ENCODE assay signal across 21 cellular contexts in the genomic region with DNA sequence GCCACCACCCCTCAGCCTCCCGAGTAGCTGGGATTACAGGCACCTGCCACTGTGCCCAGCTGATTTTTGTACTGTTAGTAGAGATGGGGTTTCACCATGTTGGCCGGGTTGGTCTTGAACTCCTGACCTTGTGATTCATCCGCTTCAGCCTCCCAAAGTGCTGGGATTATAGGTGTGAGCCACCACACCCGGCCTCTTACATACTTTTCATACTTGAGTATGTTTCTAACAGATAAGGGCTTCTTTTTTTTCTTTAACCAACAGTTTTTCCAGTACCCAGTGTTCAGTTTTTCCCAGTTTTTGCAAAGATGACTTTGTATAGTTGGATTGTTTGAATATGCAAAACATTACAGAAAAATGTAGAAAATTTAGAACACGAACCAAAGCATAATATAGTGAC. TPM values are rescaled to one million over a fixed set of nuclear protein-coding genes. Genes with fewer than 3 reads are reported as not detected.
A peak's percentile ranks its signal among the peaks of the same experiment; 100 is the strongest.
DNase-seq lines count a peak whose midpoint lies in the region; ATAC-seq and TF ChIP-seq lines count a peak whose summit lies in the region.
"Had no signal": no experiment of that assay in that cellular context is flagged by ENCODE, and none has a peak within 500 bp of the region (broad histone marks: within the 10 kb centered on the region; RNA-seq: fewer than 3 reads in every experiment).

No MANE protein-coding gene starts in this region.

- H3K4me3 ChIP-seq in left ventricle myocardium inferior: no peak overlapping the region
- H3K4me3 ChIP-seq in SK-N-MC: no peak overlapping the region
- no peak overlapping the region for H3K4me3 ChIP-seq in SJCRH30
- H3K4me3 ChIP-seq: ovary, right atrium auricular region, upper lobe of right lung had no signal

- CTCF ChIA-PET in activated CD4-positive, alpha-beta T cell treated with anti-CD3 and anti-CD28 coated beads for 36 hours (lab: Charles Lee): interaction anchor here (0.9 to 1.2 kb wide), 3 partner anchors 9 to 219 kb away, joined by 3 to 6 read pairs (median 4); no protein-coding TSS in a partner anchor

- no peak overlapping the region for H3K9ac ChIP-seq in SK-N-MC (ENCODE audit: insufficient read length)

- no peaks in the 10 kb centered on the region for H3K9me3 Mint-ChIP-seq in naive thymus-derived CD8-positive, alpha-beta T cell
- no peaks in the 10 kb centered on the region for H3K9me3 Mint-ChIP-seq in activated CD4-positive, alpha-beta T cell treated with anti-CD3 and anti-CD28 coated beads for 36 hours (ENCODE audit: low read depth)
- H3K9me3 Mint-ChIP-seq: natural killer cell, T-cell had no signal

- DNase-seq in left ventricle myocardium inferior (no peak), left cardiac atrium (no peak), SK-N-MC (ENCODE audit: low read depth, low spot score) (no peak), NCI-H774 (lab: John Stamatoyannopoulos, UW) (no peak), SJCRH30 (no peak)
- no peak for DNase-seq in naive thymus-derived CD8-positive, alpha-beta T cell
- DNase-seq in activated CD4-positive, alpha-beta T cell treated with anti-CD3 and anti-CD28 coated beads for 36 hours: no peak
- DNase-seq: activated CD4-positive, alpha-beta T cell treated with anti-CD3 and anti-CD28 coated beads for 48 hours; activated effector memory CD4-positive, alpha-beta T cell treated with anti-CD3 and anti-CD28 coated beads, Interleukin-2, amount 50 U/mL, for 16 hours; dermis blood vessel endothelial cell; glutamatergic neuron; KG1; mesendoderm; natural killer cell; NCI-H1694 treated with DMSO at 0.1 percent for 48 hours; NCI-H748 treated with DMSO at 0.1 percent for 48 hours; SIG-M5; T-cell; upper lobe of right lung had no signal

- H3K27me3 ChIP-seq in left ventricle myocardium inferior (ENCODE audit: low read depth) (no peaks in the 10 kb centered on the region), SJCRH30 (no peaks in the 10 kb centered on the region)
- H3K27me3 ChIP-seq: ovary, right atrium auricular region, upper lobe of right lung had no signal

- intact Hi-C loops in left ventricle myocardium inferior (cut with micrococcal nuclease): no loop called here
- intact Hi-C loops in left cardiac atrium (cut with DNase I): no loop called here
- intact Hi-C loops in activated CD4-positive, alpha-beta T cell treated with anti-CD3 and anti-CD28 coated beads for 36 hours (cut with DNase I, micrococcal nuclease): no loop called here

- POLR2A ChIA-PET in naive thymus-derived CD8-positive, alpha-beta T cell (lab: Charles Lee): no interaction called here
- POLR2A ChIA-PET in activated CD4-positive, alpha-beta T cell treated with anti-CD3 and anti-CD28 coated beads for 36 hours (lab: Charles Lee): no interaction called here

- H3K36me3 ChIP-seq in left ventricle myocardium inferior (peaks cover 13% of the 10 kb centered on the region), SK-N-MC (ENCODE audit: insufficient read depth, low read length) (peaks cover 75% of the 10 kb centered on the region), SJCRH30 (peaks cover 68% of the 10 kb centered on the region)
- H3K36me3 ChIP-seq: ovary, right atrium auricular region had no signal

- no peaks in the 10 kb centered on the region for H3K27me3 Mint-ChIP-seq in naive thymus-derived CD8-positive, alpha-beta T cell
- no peaks in the 10 kb centered on the region for H3K27me3 Mint-ChIP-seq in activated CD4-positive, alpha-beta T cell treated with anti-CD3 and anti-CD28 coated beads for 36 hours
- H3K27me3 Mint-ChIP-seq: T-cell had no signal

- ATAC-seq in left cardiac atrium: no peak
- ATAC-seq in naive thymus-derived CD8-positive, alpha-beta T cell: no peak
- ATAC-seq in activated CD4-positive, alpha-beta T cell treated with anti-CD3 and anti-CD28 coated beads for 36 hours: no peak
- ATAC-seq: natural killer cell, T-cell had no signal

- peaks cover 43 to 97% (median 93%) of the 10 kb centered on the region in 4 donors for H3K4me1 Mint-ChIP-seq in naive thymus-derived CD8-positive, alpha-beta T cell
- peaks cover 91% of the 10 kb centered on the region for H3K4me1 Mint-ChIP-seq in activated CD4-positive, alpha-beta T cell treated with anti-CD3 and anti-CD28 coated beads for 36 hours

- H3K36me3 Mint-ChIP-seq in naive thymus-derived CD8-positive, alpha-beta T cell: peaks cover 0 to 68% (median 7%) of the 10 kb centered on the region in 3 donors
- peaks cover 70% of the 10 kb centered on the region for H3K36me3 Mint-ChIP-seq in activated CD4-positive, alpha-beta T cell treated with anti-CD3 and anti-CD28 coated beads for 36 hours (ENCODE audit: low read depth)
- H3K36me3 Mint-ChIP-seq: natural killer cell had no signal

- H3K27ac Mint-ChIP-seq in naive thymus-derived CD8-positive, alpha-beta T cell: peak overlapping the region in 7 of 10 donors; percentile 8 to 68 (median 30)
- H3K27ac Mint-ChIP-seq in activated CD4-positive, alpha-beta T cell treated with anti-CD3 and anti-CD28 coated beads for 36 hours: no peak overlapping the region

- H3K27ac ChIP-seq in left ventricle myocardium inferior (replicated peaks) (peak overlapping the region; percentile 52), SK-N-MC (0 out of 2 replicates have a peak overlapping the region, but pooled peaks have one; percentile 33), SJCRH30 (no peak overlapping the region)
- H3K27ac ChIP-seq: ovary, right atrium auricular region, upper lobe of right lung had no signal

- H3K9me3 ChIP-seq in left ventricle myocardium inferior (replicated peaks): no peaks in the 10 kb centered on the region
- no peaks in the 10 kb centered on the region for H3K9me3 ChIP-seq in SK-N-MC (ENCODE audit: low read depth, low read length)
- H3K9me3 ChIP-seq in SJCRH30 (replicated peaks): no peaks in the 10 kb centered on the region
- H3K9me3 ChIP-seq: ovary, right atrium auricular region, upper lobe of right lung had no signal

- H3K4me1 ChIP-seq in left ventricle myocardium inferior (peaks cover 100% of the 10 kb centered on the region), SJCRH30 (peaks cover 2% of the 10 kb centered on the region)

- peak overlapping the region in 4 of 10 donors; percentile 4 to 41 (median 24) for H3K4me3 Mint-ChIP-seq in naive thymus-derived CD8-positive, alpha-beta T cell
- H3K4me3 Mint-ChIP-seq in activated CD4-positive, alpha-beta T cell treated with anti-CD3 and anti-CD28 coated beads for 36 hours: no peak overlapping the region
- H3K4me3 Mint-ChIP-seq: natural killer cell had no signal

- no peak for TF ChIP-seq CTCF in left ventricle myocardium inferior (IDR thresholded peaks at IDR 0.05; ENCODE audit: borderline replicate concordance)

RNA-seq across cellular contexts. Expression of a gene that starts 7.7 kb away (rescaled TPM):
- total RNA-seq in left ventricle myocardium inferior (159 TPM), left cardiac atrium (100 to 1,000 TPM; 163 to 219 TPM)
- 100 to 1,000 TPM; 217 to 231 TPM for total RNA-seq in naive thymus-derived CD8-positive, alpha-beta T cell
- 100 to 1,000 TPM; 219 to 239 (median 221) TPM for polyA plus RNA-seq in naive thymus-derived CD8-positive, alpha-beta T cell
- 100 to 1,000 TPM; 441 to 496 TPM for total RNA-seq in activated CD4-positive, alpha-beta T cell treated with anti-CD3 and anti-CD28 coated beads for 36 hours
- 453 and 475 TPM in 2 replicates for total RNA-seq in SJCRH30 (2014; rRNA removed; shearing (Covaris generic))

RNA-seq across cellular contexts. Expression of a gene that starts 28.0 kb away (rescaled TPM):
- total RNA-seq in left ventricle myocardium inferior: 2.4 TPM
- 1 to 10 TPM; 4.2 to 5.6 TPM for total RNA-seq in left cardiac atrium
- total RNA-seq in naive thymus-derived CD8-positive, alpha-beta T cell: 1 to 10 TPM; 5.8 to 6.4 TPM
- polyA plus RNA-seq in naive thymus-derived CD8-positive, alpha-beta T cell: 1 to 10 TPM in 1 of 3 donors, under 1 TPM in 2; 0.57 to 2.3 (median 0.97) TPM
- 1 to 10 TPM; 1.7 to 2.4 TPM for total RNA-seq in activated CD4-positive, alpha-beta T cell treated with anti-CD3 and anti-CD28 coated beads for 36 hours
- 0.61 and 0.99 TPM in 2 replicates for total RNA-seq in SJCRH30 (2014; rRNA removed; shearing (Covaris generic))
